ENCODE assay signal across 20 cellular contexts in genomic region chr7:11221931-11222330, GRCh38.
"Had no signal": no experiment of that assay in that cellular context is flagged by ENCODE, and none has a peak within 500 bp of the region (broad histone marks: within the 10 kb centered on the region; RNA-seq: fewer than 3 reads in every experiment).

No MANE protein-coding gene starts in this region.

- H3K27me3 Mint-ChIP-seq: stimulated activated naive CD8-positive, alpha-beta T cell treated with anti-CD3 and anti-CD28 coated beads, Interleukin-15, Interleukin-2, amounts not matched to agents 100 ng/mL and 50 ng/mL, for 24 hours had no signal

- DNase-seq: activated CD4-positive, alpha-beta T cell treated with anti-CD3 and anti-CD28 coated beads, Interleukin-2, amount 50 U/mL, for 1 hour; activated naive CD4-positive, alpha-beta T cell; activated naive CD8-positive, alpha-beta T cell treated with anti-CD3 and anti-CD28 coated beads, Interleukin-2, amount 10 ng/mL, durations not matched to agents 7 days and 5 days; central memory CD4-positive, alpha-beta T cell; foreskin fibroblast; hippocampal formation; left ventricle myocardium inferior; psoas muscle; right lobe of liver; stimulated activated CD4-positive, alpha-beta T cell treated with anti-CD3 and anti-CD28 coated beads, Interleukin-4, amount 100 ng/mL, for 4 hours; trophoblast cell had no signal

- H3K4me2 ChIP-seq: smooth muscle cell had no signal

- H3K36me3 Mint-ChIP-seq: activated naive CD8-positive, alpha-beta T cell treated with anti-CD3 and anti-CD28 coated beads, Interleukin-2, amount 10 ng/mL, durations not matched to agents 7 days and 5 days; brain; memory B cell had no signal

- H3K4me1 Mint-ChIP-seq: activated naive CD8-positive, alpha-beta T cell treated with anti-CD3 and anti-CD28 coated beads, Interleukin-2, amount 10 ng/mL, durations not matched to agents 7 days and 5 days; memory B cell had no signal

- H3K9me3 ChIP-seq: esophagus muscularis mucosa, left ventricle myocardium inferior, psoas muscle, right lobe of liver, suprapubic skin had no signal

- H3K4me3 ChIP-seq: coronary artery, esophagus muscularis mucosa, left ventricle myocardium inferior, psoas muscle, right lobe of liver, smooth muscle cell, suprapubic skin had no signal

- H3K27ac ChIP-seq: coronary artery, left ventricle myocardium inferior, psoas muscle, right lobe of liver, suprapubic skin had no signal

- ATAC-seq: psoas muscle, right lobe of liver had no signal

- H3K27ac Mint-ChIP-seq: activated naive CD8-positive, alpha-beta T cell treated with anti-CD3 and anti-CD28 coated beads, Interleukin-2, amount 10 ng/mL, durations not matched to agents 7 days and 5 days; brain; memory B cell; nephron; stimulated activated naive CD8-positive, alpha-beta T cell treated with anti-CD3 and anti-CD28 coated beads, Interleukin-15, Interleukin-2, amounts not matched to agents 100 ng/mL and 50 ng/mL, for 24 hours; T-helper 2 cell treated with Interferon-gamma antibody and Interleukin-4, amounts not matched to agents 5 μg/mL and 100 μg/mL, for 36 hours had no signal

- H3K9me3 Mint-ChIP-seq: activated naive CD8-positive, alpha-beta T cell treated with anti-CD3 and anti-CD28 coated beads, Interleukin-2, amount 10 ng/mL, durations not matched to agents 7 days and 5 days; memory B cell; stimulated activated naive CD8-positive, alpha-beta T cell treated with anti-CD3 and anti-CD28 coated beads, Interleukin-15, Interleukin-2, amounts not matched to agents 100 ng/mL and 50 ng/mL, for 24 hours; T-helper 2 cell treated with Interferon-gamma antibody and Interleukin-4, amounts not matched to agents 5 μg/mL and 100 μg/mL, for 36 hours had no signal

- H3K27me3 ChIP-seq: esophagus muscularis mucosa, right lobe of liver, suprapubic skin had no signal

- H3K36me3 ChIP-seq: esophagus muscularis mucosa, left ventricle myocardium inferior, right lobe of liver, suprapubic skin had no signal

- H3K4me1 ChIP-seq: left ventricle myocardium inferior, psoas muscle, suprapubic skin had no signal

- H3K4me3 Mint-ChIP-seq: activated naive CD8-positive, alpha-beta T cell treated with anti-CD3 and anti-CD28 coated beads, Interleukin-2, amount 10 ng/mL, durations not matched to agents 7 days and 5 days; brain; memory B cell; nephron; stimulated activated naive CD8-positive, alpha-beta T cell treated with anti-CD3 and anti-CD28 coated beads, Interleukin-15, Interleukin-2, amounts not matched to agents 100 ng/mL and 50 ng/mL, for 24 hours; T-helper 2 cell treated with Interferon-gamma antibody and Interleukin-4, amounts not matched to agents 5 μg/mL and 100 μg/mL, for 36 hours had no signal
